ENCODE assay signal across 18 cellular contexts in genomic region chr16:3025032-3026002, GRCh38. TPM values are rescaled to one million over a fixed set of nuclear protein-coding genes. Genes with fewer than 3 reads are reported as not detected.
A peak's percentile ranks its signal among the peaks of the same experiment; 100 is the strongest.
DNase-seq lines count a peak whose midpoint lies in the region; TF ChIP-seq lines count a peak whose summit lies in the region.
"Had no signal": no experiment of that assay in that cellular context is flagged by ENCODE, and none has a peak within 500 bp of the region (broad histone marks: within the 10 kb centered on the region; RNA-seq: fewer than 3 reads in every experiment).

No MANE protein-coding gene starts in this region.

- peak overlapping the region; percentile 100 for H3K4me2 ChIP-seq in PC-9

- H3F3A ChIP-seq in PC-9 (ENCODE audit: insufficient read depth, low read depth): peaks cover 51% of the 10 kb centered on the region

- H3K36me3 Mint-ChIP-seq in activated naive CD4-positive, alpha-beta T cell treated with anti-CD3 and anti-CD28 coated beads, Interleukin-2, amount 50 U/mL, for 24 hours: peaks cover 3% of the 10 kb centered on the region
- peaks cover 11% of the 10 kb centered on the region for H3K36me3 Mint-ChIP-seq in activated naive CD4-positive, alpha-beta T cell treated with anti-CD3 and anti-CD28 coated beads for 36 hours (ENCODE audit: low read depth)
- H3K36me3 Mint-ChIP-seq in chondrocyte (ENCODE audit: low read depth): peaks cover 18% of the 10 kb centered on the region

- peaks cover 10% of the 10 kb centered on the region for H4K20me1 ChIP-seq in PC-9 (ENCODE audit: insufficient read depth)

- TF ChIP-seq POLR2A in spleen (IDR thresholded peaks at IDR 0.05): no peak

- peaks cover 9% of the 10 kb centered on the region for H3K27me3 Mint-ChIP-seq in activated naive CD4-positive, alpha-beta T cell treated with anti-CD3 and anti-CD28 coated beads, Interleukin-2, amount 50 U/mL, for 24 hours
- H3K27me3 Mint-ChIP-seq in activated naive CD4-positive, alpha-beta T cell treated with anti-CD3 and anti-CD28 coated beads for 36 hours (ENCODE audit: low read depth): peaks cover 16% of the 10 kb centered on the region
- H3K27me3 Mint-ChIP-seq in chondrocyte (ENCODE audit: low read depth): no peaks in the 10 kb centered on the region

- H3K27ac ChIP-seq in PC-9: no peak overlapping the region
- peak overlapping the region in 1 of 8 donors; percentile 94 for H3K27ac ChIP-seq in spleen
- H3K27ac ChIP-seq: right lobe of liver had no signal

- no peak overlapping the region; the same call in 1 of the 2 replicates for H3K4me3 ChIP-seq in PC-9
- H3K4me3 ChIP-seq in spleen: no peak overlapping the region

- POLR2A ChIA-PET in PC-9 (lab: Charles Lee; ENCODE audit: unreplicated experiment): interaction anchor here (0.6 to 0.7 kb wide), 2 partner anchors 15 to 1292 kb away, joined by 3 to 24 read pairs; no protein-coding TSS in a partner anchor

- no peaks in the 10 kb centered on the region for H3K9me2 ChIP-seq in PC-9 (ENCODE audit: insufficient read depth)

- no peaks in the 10 kb centered on the region for H3K27me3 ChIP-seq in PC-9 (ENCODE audit: insufficient read depth, low read depth)
- peaks cover 0 to 23% (median 18%) of the 10 kb centered on the region in 7 donors for H3K27me3 ChIP-seq in spleen (replicated peaks in 1 of 7)
- H3K27me3 ChIP-seq: right lobe of liver had no signal

- H3K9me3 Mint-ChIP-seq in activated naive CD4-positive, alpha-beta T cell treated with anti-CD3 and anti-CD28 coated beads, Interleukin-2, amount 50 U/mL, for 24 hours: no peaks in the 10 kb centered on the region
- H3K9me3 Mint-ChIP-seq in activated naive CD4-positive, alpha-beta T cell treated with anti-CD3 and anti-CD28 coated beads for 36 hours: no peaks in the 10 kb centered on the region
- H3K9me3 Mint-ChIP-seq in chondrocyte (ENCODE audit: low read depth): no peaks in the 10 kb centered on the region

- H3K4me1 ChIP-seq in PC-9 (replicated peaks; ENCODE audit: insufficient read depth) (peaks cover 13% of the 10 kb centered on the region), spleen (peaks cover 37 to 86% (median 70%) of the 10 kb centered on the region in 6 donors)

- peaks cover 51% of the 10 kb centered on the region for H3K4me1 Mint-ChIP-seq in activated naive CD4-positive, alpha-beta T cell treated with anti-CD3 and anti-CD28 coated beads, Interleukin-2, amount 50 U/mL, for 24 hours
- peaks cover 52% of the 10 kb centered on the region for H3K4me1 Mint-ChIP-seq in activated naive CD4-positive, alpha-beta T cell treated with anti-CD3 and anti-CD28 coated beads for 36 hours (ENCODE audit: low read depth)
- peaks cover 25% of the 10 kb centered on the region for H3K4me1 Mint-ChIP-seq in chondrocyte (ENCODE audit: low read depth)

- H3K36me3 ChIP-seq in PC-9 (ENCODE audit: low read depth): peaks cover 11% of the 10 kb centered on the region
- H3K36me3 ChIP-seq in spleen: peaks cover 0 to 27% (median 18%) of the 10 kb centered on the region in 6 donors

- no peak overlapping the region for H2AFZ ChIP-seq in PC-9

- no peak for DNase-seq in activated naive CD4-positive, alpha-beta T cell treated with anti-CD3 and anti-CD28 coated beads for 36 hours
- DNase-seq in PC-9 (no peak), chondrocyte (ENCODE audit: low spot score) (no peak), spleen (peak; percentile 78), NCI-H1694 treated with DMSO at 0.1 percent for 48 hours (lab: John Stamatoyannopoulos, UW) (no peak), NCI-H526 (lab: John Stamatoyannopoulos, UW) (no peak), GDM1 (lab: John Stamatoyannopoulos, UW) (no peak)
- DNase-seq: COR-L47; NCI-H524; right lobe of liver; stimulated activated naive CD4-positive, alpha-beta T cell treated with Interleukin-2 at 50 U/mL for 16 hours had no signal

- intact Hi-C loops in activated naive CD4-positive, alpha-beta T cell treated with anti-CD3 and anti-CD28 coated beads for 36 hours (cut with micrococcal nuclease): no loop called here
- intact Hi-C loops in PC-9 (cut with micrococcal nuclease; ENCODE audit: unreplicated experiment): no loop called here
- intact Hi-C loops in spleen (cut with DNase I; ENCODE audit: low total_unique reads): no loop called here

- BruUV-seq in PC-9 (replicated peaks; lab: Mats Ljungman, UMichigan): no TSS peak

- no peak overlapping the region for H3K27ac Mint-ChIP-seq in activated naive CD4-positive, alpha-beta T cell treated with anti-CD3 and anti-CD28 coated beads, Interleukin-2, amount 50 U/mL, for 24 hours
- H3K27ac Mint-ChIP-seq in activated naive CD4-positive, alpha-beta T cell treated with anti-CD3 and anti-CD28 coated beads for 36 hours: no peak overlapping the region
- H3K27ac Mint-ChIP-seq in chondrocyte (ENCODE audit: unreplicated experiment): no peak overlapping the region

- no peaks in the 10 kb centered on the region for H3K9me3 ChIP-seq in PC-9 (ENCODE audit: insufficient read depth, low read depth)
- H3K9me3 ChIP-seq in spleen: no peaks in the 10 kb centered on the region
- H3K9me3 ChIP-seq: gastroesophageal sphincter, neutrophil, right lobe of liver had no signal

- H3K79me2 ChIP-seq in PC-9 (ENCODE audit: low read depth): peaks cover 27% of the 10 kb centered on the region

- H3K4me3 Mint-ChIP-seq in activated naive CD4-positive, alpha-beta T cell treated with anti-CD3 and anti-CD28 coated beads, Interleukin-2, amount 50 U/mL, for 24 hours: peak overlapping the region; percentile 55
- H3K4me3 Mint-ChIP-seq in activated naive CD4-positive, alpha-beta T cell treated with anti-CD3 and anti-CD28 coated beads for 36 hours: no peak overlapping the region
- peak overlapping the region; percentile 12 for H3K4me3 Mint-ChIP-seq in chondrocyte (ENCODE audit: unreplicated experiment)

- 95 to 96% (median 96%) methylated on average over 18 of the region's 18 CpGs for WGBS in spleen, 5 donors

- TF ChIP-seq CTCF in PC-9 (conservative IDR thresholded peaks at IDR 0.05) (no peak), chondrocyte (IDR thresholded peaks at IDR 0.05) (no peak), spleen (IDR thresholded peaks at IDR 0.05 in 8 of 11, conservative IDR thresholded peaks at IDR 0.05 in 3 of 11) (no peak)

- CTCF ChIA-PET in activated naive CD4-positive, alpha-beta T cell treated with anti-CD3 and anti-CD28 coated beads for 36 hours (lab: Charles Lee): interaction anchor here (8.5 to 17.7 kb wide), 2 partner anchors 6 to 19 kb away, joined by 67 to 310 read pairs; partner anchors contain the start of gene CLDN9
- CTCF ChIA-PET in PC-9 (lab: Charles Lee): interaction anchor here (0.6 to 0.7 kb wide), 6 partner anchors 21 to 158 kb away, joined by 3 to 15 read pairs (median 5); no protein-coding TSS in a partner anchor

RNA-seq across cellular contexts. Expression of gene THOC6, which starts 1.5 kb away (rescaled TPM):
- 10 to 100 TPM; 40.6 to 41.0 TPM for total RNA-seq in activated naive CD4-positive, alpha-beta T cell treated with anti-CD3 and anti-CD28 coated beads for 36 hours
- total RNA-seq in PC-9 (2021) (69.9 and 109 TPM in 2 replicates), chondrocyte (27.4 to 33.4 TPM (median 28.8 TPM) in 3 replicates), spleen (10 to 100 TPM; 19.3 to 30.4 (median 26.3) TPM)
- polyA plus RNA-seq in spleen: 10 to 100 TPM; 40.7 to 57.2 (median 41.0) TPM

RNA-seq across cellular contexts. Expression of gene HCFC1R1, which starts 1.6 kb away (rescaled TPM):
- total RNA-seq in activated naive CD4-positive, alpha-beta T cell treated with anti-CD3 and anti-CD28 coated beads for 36 hours: 10 to 100 TPM; 22.6 to 26.8 TPM
- total RNA-seq in PC-9 (2021) (118 and 186 TPM in 2 replicates), chondrocyte (74.0 to 101 TPM (median 79.3 TPM) in 3 replicates), spleen (10 to 100 TPM; 15.5 to 30.8 (median 21.6) TPM)
- polyA plus RNA-seq in spleen: 10 to 100 TPM; 60.5 to 74.5 (median 62.8) TPM

RNA-seq across cellular contexts. Expression of gene TNFRSF12A, which starts 5.1 kb away (rescaled TPM):
- under 1 TPM; 0.88 to 0.96 TPM for total RNA-seq in activated naive CD4-positive, alpha-beta T cell treated with anti-CD3 and anti-CD28 coated beads for 36 hours
- total RNA-seq in PC-9 (2021): 226 and 242 TPM in 2 replicates
- total RNA-seq in chondrocyte: 156 to 177 TPM (median 165 TPM) in 3 replicates
- total RNA-seq in spleen: 10 to 100 TPM in 3 of 7 donors, 1 to 10 TPM in 4; 2.0 to 26.1 (median 7.5) TPM
- 10 to 100 TPM in 1 of 3 donors, 1 to 10 TPM in 2; 7.7 to 16.5 (median 8.3) TPM for polyA plus RNA-seq in spleen

RNA-seq across cellular contexts. Expression of gene CLDN6, which starts 7.3 kb away (rescaled TPM):
- not detected for total RNA-seq in activated naive CD4-positive, alpha-beta T cell treated with anti-CD3 and anti-CD28 coated beads for 36 hours
- 0.26 and 0.38 TPM in 2 replicates for total RNA-seq in PC-9 (2021)
- total RNA-seq in chondrocyte: 0.27 to 0.69 TPM in 2 of 3 replicates, not detected in the other
- total RNA-seq in spleen: not detected
- not detected for polyA plus RNA-seq in spleen
- total RNA-seq: bronchial epithelial cell, dermis microvascular lymphatic vessel endothelial cell, gastroesophageal sphincter, urinary bladder had no signal
- polyA plus RNA-seq: urinary bladder had no signal

RNA-seq across cellular contexts. Expression of gene BICDL2, which starts 11.4 kb away (rescaled TPM):
- not detected for total RNA-seq in activated naive CD4-positive, alpha-beta T cell treated with anti-CD3 and anti-CD28 coated beads for 36 hours
- total RNA-seq in PC-9 (2021): 57.9 and 68.7 TPM in 2 replicates
- total RNA-seq in chondrocyte: not detected in 3 replicates
- total RNA-seq in spleen: under 1 TPM in 4 of 7 donors, not detected in 3; 0.30 to 0.77 (median 0.32) TPM
- under 1 TPM; 0.03 to 0.22 (median 0.15) TPM for polyA plus RNA-seq in spleen
- total RNA-seq: dermis microvascular lymphatic vessel endothelial cell had no signal
- polyA plus RNA-seq: AG04450 had no signal
